In genomic region chr2:20339012-20339411, GRCh38 we compare ENCODE assay signal across 25 cellular contexts.
"Had no signal": no experiment of that assay in that cellular context is flagged by ENCODE, and none has a peak within 500 bp of the region (broad histone marks: within the 10 kb centered on the region; RNA-seq: fewer than 3 reads in every experiment).

No MANE protein-coding gene starts in this region.

- H3K27me3 Mint-ChIP-seq: activated CD4-positive, alpha-beta memory T cell treated with anti-CD3 and anti-CD28 coated beads, Interleukin-2, amount 10 ng/mL, durations not matched to agents 7 days and 5 days; activated CD4-positive, alpha-beta T cell treated with anti-CD3 and anti-CD28 coated beads, Interleukin-2, amount 10 ng/mL, durations not matched to agents 7 days and 5 days; central memory CD8-positive, alpha-beta T cell; dendritic cell treated with granulocyte-macrophage colony-stimulating factor and Interleukin-4, amounts not matched to agents 40 ng/mL and 50 ng/mL, for 4 days; naive B cell had no signal

- H3K27me3 ChIP-seq: esophagus muscularis mucosa, foreskin keratinocyte, heart left ventricle, spleen, testis, transverse colon had no signal

- H3K4me3 ChIP-seq: esophagus muscularis mucosa, heart left ventricle, spleen, testis, transverse colon had no signal

- H3K27ac Mint-ChIP-seq: activated CD4-positive, alpha-beta memory T cell treated with anti-CD3 and anti-CD28 coated beads, Interleukin-2, amount 10 ng/mL, durations not matched to agents 7 days and 5 days; activated CD4-positive, alpha-beta T cell treated with anti-CD3 and anti-CD28 coated beads, Interleukin-2, amount 10 ng/mL, durations not matched to agents 7 days and 5 days; dendritic cell treated with granulocyte-macrophage colony-stimulating factor and Interleukin-4, amounts not matched to agents 40 ng/mL and 50 ng/mL, for 4 days; mesothelial cell of epicardium had no signal

- H3K9me3 Mint-ChIP-seq: activated CD4-positive, alpha-beta memory T cell treated with anti-CD3 and anti-CD28 coated beads, Interleukin-2, amount 10 ng/mL, durations not matched to agents 7 days and 5 days; activated CD4-positive, alpha-beta T cell treated with anti-CD3 and anti-CD28 coated beads, Interleukin-2, amount 10 ng/mL, durations not matched to agents 7 days and 5 days; central memory CD8-positive, alpha-beta T cell; dendritic cell treated with granulocyte-macrophage colony-stimulating factor and Interleukin-4, amounts not matched to agents 40 ng/mL and 50 ng/mL, for 4 days; immature natural killer cell; mesothelial cell of epicardium; naive B cell had no signal

- DNase-seq: activated CD4-positive, alpha-beta memory T cell treated with anti-CD3 and anti-CD28 coated beads, Interleukin-2, amount 10 ng/mL, durations not matched to agents 7 days and 5 days; activated CD4-positive, alpha-beta T cell treated with anti-CD3 and anti-CD28 coated beads, Interleukin-2, amount 10 ng/mL, durations not matched to agents 7 days and 5 days; activated effector memory CD4-positive, alpha-beta T cell treated with Interleukin-2 at 50 U/mL for 16 hours; activated naive CD4-positive, alpha-beta T cell treated with Interleukin-2 at 50 U/mL for 16 hours; amygdala; foreskin keratinocyte; heart left ventricle; hypothalamus; immature natural killer cell; kidney; left colon; mammary epithelial cell; naive B cell; right cardiac atrium; spleen; stimulated activated naive CD4-positive, alpha-beta T cell treated with Interleukin-2 at 50 U/mL for 16 hours; T-helper 9 cell; testis; transverse colon; WERI-Rb-1 had no signal

- H3K27ac ChIP-seq: esophagus muscularis mucosa, foreskin keratinocyte, heart left ventricle, spleen, testis, transverse colon, WERI-Rb-1 had no signal

- H3K4me3 Mint-ChIP-seq: activated CD4-positive, alpha-beta memory T cell treated with anti-CD3 and anti-CD28 coated beads, Interleukin-2, amount 10 ng/mL, durations not matched to agents 7 days and 5 days; activated CD4-positive, alpha-beta T cell treated with anti-CD3 and anti-CD28 coated beads, Interleukin-2, amount 10 ng/mL, durations not matched to agents 7 days and 5 days; mesothelial cell of epicardium had no signal

- H3K36me3 Mint-ChIP-seq: immature natural killer cell, mesothelial cell of epicardium, naive B cell had no signal

- H3K36me3 ChIP-seq: heart left ventricle, transverse colon had no signal

- H3K9me3 ChIP-seq: esophagus muscularis mucosa, heart left ventricle, spleen, testis, transverse colon had no signal

- ATAC-seq: activated CD4-positive, CD25-positive, alpha-beta regulatory T cell treated with anti-CD3 and anti-CD28 coated beads, Interleukin-2, amount 50 U/mL, for 24 hours; foreskin keratinocyte; heart left ventricle; left colon; right cardiac atrium had no signal
